1 cellular context compared by ENCODE assay signal in genomic region chr2:216498418-216499413, GRCh38.
TF ChIP-seq lines count a peak whose summit lies in the region.

TSS of gene RPL37A (plus strand) at chr2:216498844. CDS start at chr2:216498875, 31 bp downstream.

TF ChIP-seq in K562, 482 proteins besides CTCF, POLR2A, EP300 and RAD21 (continued from another document and continues in another):
- TF ChIP-seq CUX1 (CRISPR knock-in tag; IDR thresholded peaks at IDR 0.05) (no peak), STAT6 (CRISPR knock-in tag; IDR thresholded peaks at IDR 0.05) (no peak), SREBF1 (IDR thresholded peaks at IDR 0.05; ENCODE audit: borderline replicate concordance, low read depth, low read length) (no peak), ELF4 (CRISPR knock-in tag; IDR thresholded peaks at IDR 0.05) (no peak), SAP30 (IDR thresholded peaks at IDR 0.05; ENCODE audit: borderline replicate concordance, insufficient read depth, low read depth, low read length, poor library complexity, severe bottlenecking) (peak; percentile 32), HMBOX1 (IDR thresholded peaks at IDR 0.05) (no peak), ZNF76 (CRISPR knock-in tag; IDR thresholded peaks at IDR 0.05; ENCODE audit: borderline replicate concordance) (no peak), SAFB (IDR thresholded peaks at IDR 0.05; ENCODE audit: borderline replicate concordance, low read depth, low read length) (no peak), ATF1 (CRISPR knock-in tag; IDR thresholded peaks at IDR 0.05) (no peak), ATF1 (tag; IDR thresholded peaks at IDR 0.05) (peak; percentile 46), PCBP1 (IDR thresholded peaks at IDR 0.05; ENCODE audit: low read depth, low read length, poor library complexity, severe bottlenecking) (peak; percentile 35), E2F3 (CRISPR knock-in tag; IDR thresholded peaks at IDR 0.05) (0 out of 2 replicates have a peak, but pooled peaks have one; percentile 24), NFE2L1 (tag; IDR thresholded peaks at IDR 0.05; ENCODE audit: borderline replicate concordance, low read depth) (no peak), TCF7 (IDR thresholded peaks at IDR 0.05; ENCODE audit: borderline replicate concordance) (no peak), PCBP2 (IDR thresholded peaks at IDR 0.05; ENCODE audit: low read depth, low read length, poor library complexity, severe bottlenecking) (no peak), ZSCAN29 (IDR thresholded peaks at IDR 0.05) (0 out of 2 replicates have a peak, but pooled peaks have one; percentile 9), ZNF24 (IDR thresholded peaks at IDR 0.05) (no peak), TARDBP (IDR thresholded peaks at IDR 0.05) (no peak), ZNF668 (CRISPR knock-in tag; IDR thresholded peaks at IDR 0.05) (no peak), HOXB6 (CRISPR knock-in tag; IDR thresholded peaks at IDR 0.05; ENCODE audit: borderline replicate concordance) (no peak), ZNF445 (CRISPR knock-in tag; IDR thresholded peaks at IDR 0.05; ENCODE audit: low read depth) (no peak), RBM39 (optimal IDR thresholded peaks at IDR 0.05; ENCODE audit: low read depth, low read length) (no peak), ZNF124 (CRISPR knock-in tag; IDR thresholded peaks at IDR 0.05) (no peak), ZNF318 (IDR thresholded peaks at IDR 0.05; ENCODE audit: borderline replicate concordance in 1 of 2, low read depth in 1 of 2) (peak in 1 of 2 experiments; percentile 92; a peak in 2 of 4 replicates)
- TF ChIP-seq, protein P1, sequence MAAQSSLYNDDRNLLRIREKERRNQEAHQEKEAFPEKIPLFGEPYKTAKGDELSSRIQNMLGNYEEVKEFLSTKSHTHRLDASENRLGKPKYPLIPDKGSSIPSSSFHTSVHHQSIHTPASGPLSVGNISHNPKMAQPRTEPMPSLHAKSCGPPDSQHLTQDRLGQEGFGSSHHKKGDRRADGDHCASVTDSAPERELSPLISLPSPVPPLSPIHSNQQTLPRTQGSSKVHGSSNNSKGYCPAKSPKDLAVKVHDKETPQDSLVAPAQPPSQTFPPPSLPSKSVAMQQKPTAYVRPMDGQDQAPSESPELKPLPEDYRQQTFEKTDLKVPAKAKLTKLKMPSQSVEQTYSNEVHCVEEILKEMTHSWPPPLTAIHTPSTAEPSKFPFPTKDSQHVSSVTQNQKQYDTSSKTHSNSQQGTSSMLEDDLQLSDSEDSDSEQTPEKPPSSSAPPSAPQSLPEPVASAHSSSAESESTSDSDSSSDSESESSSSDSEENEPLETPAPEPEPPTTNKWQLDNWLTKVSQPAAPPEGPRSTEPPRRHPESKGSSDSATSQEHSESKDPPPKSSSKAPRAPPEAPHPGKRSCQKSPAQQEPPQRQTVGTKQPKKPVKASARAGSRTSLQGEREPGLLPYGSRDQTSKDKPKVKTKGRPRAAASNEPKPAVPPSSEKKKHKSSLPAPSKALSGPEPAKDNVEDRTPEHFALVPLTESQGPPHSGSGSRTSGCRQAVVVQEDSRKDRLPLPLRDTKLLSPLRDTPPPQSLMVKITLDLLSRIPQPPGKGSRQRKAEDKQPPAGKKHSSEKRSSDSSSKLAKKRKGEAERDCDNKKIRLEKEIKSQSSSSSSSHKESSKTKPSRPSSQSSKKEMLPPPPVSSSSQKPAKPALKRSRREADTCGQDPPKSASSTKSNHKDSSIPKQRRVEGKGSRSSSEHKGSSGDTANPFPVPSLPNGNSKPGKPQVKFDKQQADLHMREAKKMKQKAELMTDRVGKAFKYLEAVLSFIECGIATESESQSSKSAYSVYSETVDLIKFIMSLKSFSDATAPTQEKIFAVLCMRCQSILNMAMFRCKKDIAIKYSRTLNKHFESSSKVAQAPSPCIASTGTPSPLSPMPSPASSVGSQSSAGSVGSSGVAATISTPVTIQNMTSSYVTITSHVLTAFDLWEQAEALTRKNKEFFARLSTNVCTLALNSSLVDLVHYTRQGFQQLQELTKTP (IDR thresholded peaks at IDR 0.05; ENCODE audit: low read depth in 1 of 2, partially characterized antibody in 2 of 2), result peak in 1 of 2 experiments; percentile 40
- TF ChIP-seq, protein P2, sequence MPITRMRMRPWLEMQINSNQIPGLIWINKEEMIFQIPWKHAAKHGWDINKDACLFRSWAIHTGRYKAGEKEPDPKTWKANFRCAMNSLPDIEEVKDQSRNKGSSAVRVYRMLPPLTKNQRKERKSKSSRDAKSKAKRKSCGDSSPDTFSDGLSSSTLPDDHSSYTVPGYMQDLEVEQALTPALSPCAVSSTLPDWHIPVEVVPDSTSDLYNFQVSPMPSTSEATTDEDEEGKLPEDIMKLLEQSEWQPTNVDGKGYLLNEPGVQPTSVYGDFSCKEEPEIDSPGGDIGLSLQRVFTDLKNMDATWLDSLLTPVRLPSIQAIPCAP (CRISPR knock-in tag; IDR thresholded peaks at IDR 0.05; ENCODE audit: borderline replicate concordance), result no peak
- TF ChIP-seq, protein P3, sequence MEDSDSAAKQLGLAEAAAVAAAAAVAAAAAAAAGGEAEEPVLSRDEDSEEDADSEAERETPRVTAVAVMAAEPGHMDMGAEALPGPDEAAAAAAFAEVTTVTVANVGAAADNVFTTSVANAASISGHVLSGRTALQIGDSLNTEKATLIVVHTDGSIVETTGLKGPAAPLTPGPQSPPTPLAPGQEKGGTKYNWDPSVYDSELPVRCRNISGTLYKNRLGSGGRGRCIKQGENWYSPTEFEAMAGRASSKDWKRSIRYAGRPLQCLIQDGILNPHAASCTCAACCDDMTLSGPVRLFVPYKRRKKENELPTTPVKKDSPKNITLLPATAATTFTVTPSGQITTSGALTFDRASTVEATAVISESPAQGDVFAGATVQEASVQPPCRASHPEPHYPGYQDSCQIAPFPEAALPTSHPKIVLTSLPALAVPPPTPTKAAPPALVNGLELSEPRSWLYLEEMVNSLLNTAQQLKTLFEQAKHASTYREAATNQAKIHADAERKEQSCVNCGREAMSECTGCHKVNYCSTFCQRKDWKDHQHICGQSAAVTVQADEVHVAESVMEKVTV (CRISPR knock-in tag; IDR thresholded peaks at IDR 0.05), result no peak
